In the genomic region with DNA sequence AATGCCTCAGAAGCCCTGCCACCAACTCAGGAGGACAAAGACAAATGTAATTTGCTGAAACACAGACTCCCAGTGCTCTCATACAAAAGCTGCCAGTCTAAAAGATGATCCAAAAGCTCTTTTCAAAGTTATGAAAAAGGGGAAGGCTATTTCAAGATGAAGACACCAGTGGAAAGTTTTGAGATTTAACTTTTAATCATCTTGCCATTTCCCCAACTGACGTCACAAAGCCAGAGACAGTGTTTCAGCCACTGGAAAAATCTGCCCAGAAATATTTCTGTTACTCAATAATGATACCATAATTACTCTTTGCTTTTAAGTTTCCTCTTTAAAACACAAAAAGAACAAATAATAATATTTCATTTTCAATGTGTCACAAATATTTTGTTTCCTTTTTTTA, we compare ENCODE assay signal across 17 cellular contexts. TPM values are rescaled to one million over a fixed set of nuclear protein-coding genes. Genes with fewer than 3 reads are reported as not detected.
DNase-seq lines count a peak whose midpoint lies in the region; ATAC-seq, FAIRE-seq and TF ChIP-seq lines count a peak whose summit lies in the region.
"Had no signal": no experiment of that assay in that cellular context is flagged by ENCODE, and none has a peak within 500 bp of the region (broad histone marks: within the 10 kb centered on the region; RNA-seq: fewer than 3 reads in every experiment).

No MANE protein-coding gene starts in this region.

- WGBS in thyroid gland, 2 donors, result 58 to 76% methylated on average over 1 of the region's 1 CpG

- intact Hi-C loops in left lung (cut with DNase I) (no loop called here), thyroid gland (cut with DNase I) (no loop called here)

- H3K4me1 ChIP-seq in left lung, result peaks cover 55 to 96% of the 10 kb centered on the region in 2 donors
- peaks cover 41 to 74% of the 10 kb centered on the region in 2 donors for H3K4me1 ChIP-seq in thyroid gland

- DNase-seq in activated T-cell treated with anti-CD3 and anti-CD28 coated beads, Interleukin-2, amount 50 U/mL, for 24 hours, result no peak
- DNase-seq in activated T-cell treated with anti-CD3 and anti-CD28 coated beads, Interleukin-2, amount 50 U/mL, for 1 hour, result no peak
- DNase-seq in left lung (no peak), thyroid gland (no peak), RCC 7860 (ENCODE audit: low spot score) (no peak), type B pancreatic cell (ENCODE audit: extremely low spot score, unreplicated experiment) (no peak), putamen (ENCODE audit: low spot score) (no peak)
- DNase-seq: DMS79 treated with DMSO at 0.1 percent for 48 hours, foreskin melanocyte, MG63, NCI-H446 treated with DMSO at 0.1 percent for 48 hours, SHP77 treated with DMSO at 0.1 percent for 48 hours had no signal

- no peak for TF ChIP-seq POLR2A in thyroid gland (IDR thresholded peaks at IDR 0.05)

- peak; percentile 21 for ATAC-seq in activated T-helper 17 cell treated with anti-CD3 and anti-CD28 coated beads, Interleukin-2, amount 50 U/mL, for 72 hours (replicated peaks)
- no peak for ATAC-seq in left lung
- ATAC-seq: WTC11 had no signal

- H3K36me3 Mint-ChIP-seq in activated T-cell treated with anti-CD3 and anti-CD28 coated beads, Interleukin-2, amount 50 U/mL, for 24 hours (ENCODE audit: low read depth), result peaks cover 8% of the 10 kb centered on the region
- H3K36me3 Mint-ChIP-seq in activated T-helper 17 cell treated with anti-CD3 and anti-CD28 coated beads, Interleukin-2, amount 50 U/mL, for 72 hours (ENCODE audit: low read depth), result no peaks in the 10 kb centered on the region
- H3K36me3 Mint-ChIP-seq in type B pancreatic cell, result no peaks in the 10 kb centered on the region

- H3K4me1 Mint-ChIP-seq in activated T-cell treated with anti-CD3 and anti-CD28 coated beads, Interleukin-2, amount 50 U/mL, for 24 hours (ENCODE audit: low read depth), result peaks cover 23% of the 10 kb centered on the region
- H3K4me1 Mint-ChIP-seq in activated T-helper 17 cell treated with anti-CD3 and anti-CD28 coated beads, Interleukin-2, amount 50 U/mL, for 72 hours, result peaks cover 4% of the 10 kb centered on the region
- H3K4me1 Mint-ChIP-seq in type B pancreatic cell (ENCODE audit: unreplicated experiment), result peaks cover 19% of the 10 kb centered on the region

- H3K4me3 Mint-ChIP-seq in activated T-cell treated with anti-CD3 and anti-CD28 coated beads, Interleukin-2, amount 50 U/mL, for 24 hours, result no peak overlapping the region
- H3K4me3 Mint-ChIP-seq in activated T-helper 17 cell treated with anti-CD3 and anti-CD28 coated beads, Interleukin-2, amount 50 U/mL, for 72 hours, result no peak overlapping the region
- H3K4me3 Mint-ChIP-seq in type B pancreatic cell, result no peak overlapping the region
- H3K4me3 Mint-ChIP-seq: activated T-helper 1 cell treated with anti-CD3 and anti-CD28 coated beads, Interleukin-12 subunit alpha, Interleukin-12 subunit beta, Interleukin-2, Interleukin-4 antibody, amounts not matched to agents 30 ng/mL and 10 ng/mL and 1 ng/mL, durations not matched to agents 14 hours and 24 hours and 36 hours; WTC11 had no signal

- TF ChIP-seq CTCF in left lung (IDR thresholded peaks at IDR 0.05), result no peak
- TF ChIP-seq CTCF in thyroid gland (IDR thresholded peaks at IDR 0.05), result no peak
- no peak for TF ChIP-seq CTCF in type B pancreatic cell (conservative IDR thresholded peaks at IDR 0.05)

- no peaks in the 10 kb centered on the region for H3K27me3 ChIP-seq in left lung
- no peaks in the 10 kb centered on the region for H3K27me3 ChIP-seq in thyroid gland
- H3K27me3 ChIP-seq: cardiac muscle cell, MG63 had no signal

- H3K27ac ChIP-seq in left lung (peak overlapping the region; percentile 87 to 92), thyroid gland (peak overlapping the region in 2 of 3 donors; percentile 72 to 80)
- H3K27ac ChIP-seq: cardiac muscle cell had no signal

- no peak for FAIRE-seq in RCC 7860 (lab: Jason Lieb, UNC)
- FAIRE-seq: A204.1 had no signal

- no peaks in the 10 kb centered on the region for H3K9me3 ChIP-seq in left lung
- H3K9me3 ChIP-seq in thyroid gland, result no peaks in the 10 kb centered on the region
- H3K9me3 ChIP-seq: MG63 had no signal

- peak overlapping the region; percentile 45 for H3K27ac Mint-ChIP-seq in activated T-cell treated with anti-CD3 and anti-CD28 coated beads, Interleukin-2, amount 50 U/mL, for 24 hours
- peak overlapping the region; percentile 19 for H3K27ac Mint-ChIP-seq in activated T-helper 17 cell treated with anti-CD3 and anti-CD28 coated beads, Interleukin-2, amount 50 U/mL, for 72 hours
- no peak overlapping the region for H3K27ac Mint-ChIP-seq in type B pancreatic cell
- H3K27ac Mint-ChIP-seq: activated T-helper 1 cell treated with anti-CD3 and anti-CD28 coated beads, Interleukin-12 subunit alpha, Interleukin-12 subunit beta, Interleukin-2, Interleukin-4 antibody, amounts not matched to agents 30 ng/mL and 10 ng/mL and 1 ng/mL, durations not matched to agents 14 hours and 24 hours and 36 hours; WTC11 had no signal

- H3K9me3 Mint-ChIP-seq in activated T-cell treated with anti-CD3 and anti-CD28 coated beads, Interleukin-2, amount 50 U/mL, for 24 hours, result no peaks in the 10 kb centered on the region
- H3K9me3 Mint-ChIP-seq in activated T-helper 17 cell treated with anti-CD3 and anti-CD28 coated beads, Interleukin-2, amount 50 U/mL, for 72 hours, result no peaks in the 10 kb centered on the region
- H3K9me3 Mint-ChIP-seq in type B pancreatic cell, result no peaks in the 10 kb centered on the region
- H3K9me3 Mint-ChIP-seq: activated T-helper 1 cell treated with anti-CD3 and anti-CD28 coated beads, Interleukin-12 subunit alpha, Interleukin-12 subunit beta, Interleukin-2, Interleukin-4 antibody, amounts not matched to agents 30 ng/mL and 10 ng/mL and 1 ng/mL, durations not matched to agents 14 hours and 24 hours and 36 hours; WTC11 had no signal

- H3K27me3 Mint-ChIP-seq in activated T-cell treated with anti-CD3 and anti-CD28 coated beads, Interleukin-2, amount 50 U/mL, for 24 hours, result no peaks in the 10 kb centered on the region
- no peaks in the 10 kb centered on the region for H3K27me3 Mint-ChIP-seq in activated T-helper 17 cell treated with anti-CD3 and anti-CD28 coated beads, Interleukin-2, amount 50 U/mL, for 72 hours
- peaks cover 6% of the 10 kb centered on the region for H3K27me3 Mint-ChIP-seq in type B pancreatic cell

- no peak overlapping the region for H3K4me3 ChIP-seq in left lung
- no peak overlapping the region for H3K4me3 ChIP-seq in thyroid gland (replicated peaks in 1 of 3)
- H3K4me3 ChIP-seq: cardiac muscle cell, MG63 had no signal

- peaks cover 0 to 24% of the 10 kb centered on the region in 2 donors for H3K36me3 ChIP-seq in left lung
- no peaks in the 10 kb centered on the region for H3K36me3 ChIP-seq in thyroid gland
- H3K36me3 ChIP-seq: cardiac muscle cell had no signal

RNA-seq across cellular contexts. Expression of a gene that starts 20.9 kb away (rescaled TPM):
- 10 to 100 TPM in 1 of 2 donors, 1 to 10 TPM in 1; 10.0 to 18.7 TPM for total RNA-seq in activated T-helper 17 cell treated with anti-CD3 and anti-CD28 coated beads, Interleukin-2, amount 50 U/mL, for 72 hours
- total RNA-seq in left lung, result 100 to 1,000 TPM; 173 to 354 TPM
- total RNA-seq in thyroid gland, result 100 to 1,000 TPM in 1 of 4 donors, 10 to 100 TPM in 3; 45.6 to 115 (median 51.1) TPM
- total RNA-seq in type B pancreatic cell (ENCODE audit: low replicate concordance), result 0.86 and 1.6 TPM in 2 replicates

RNA-seq across cellular contexts. Expression of a gene that starts 30.9 kb away (rescaled TPM):
- 10 to 100 TPM; 56.7 to 95.6 TPM for total RNA-seq in activated T-helper 17 cell treated with anti-CD3 and anti-CD28 coated beads, Interleukin-2, amount 50 U/mL, for 72 hours
- total RNA-seq in left lung (10 to 100 TPM; 59.3 to 97.4 TPM), thyroid gland (10 to 100 TPM; 58.5 to 78.0 (median 62.1) TPM), type B pancreatic cell (ENCODE audit: low replicate concordance) (18.7 and 42.4 TPM in 2 replicates)

RNA-seq across cellular contexts. Expression of a gene that starts 43.9 kb away (rescaled TPM):
- total RNA-seq in activated T-helper 17 cell treated with anti-CD3 and anti-CD28 coated beads, Interleukin-2, amount 50 U/mL, for 72 hours, result 10 to 100 TPM; 23.2 to 79.0 TPM
- 100 to 1,000 TPM; 111 to 264 TPM for total RNA-seq in left lung
- 10 to 100 TPM; 56.3 to 98.9 (median 86.3) TPM for total RNA-seq in thyroid gland
- total RNA-seq in type B pancreatic cell (ENCODE audit: low replicate concordance), result 35.2 and 59.8 TPM in 2 replicates

RNA-seq across cellular contexts. Expression of a gene that starts 47.7 kb away (rescaled TPM):
- 10 to 100 TPM; 82.8 to 94.2 TPM for total RNA-seq in activated T-helper 17 cell treated with anti-CD3 and anti-CD28 coated beads, Interleukin-2, amount 50 U/mL, for 72 hours
- 10 to 100 TPM; 78.8 to 83.4 TPM for total RNA-seq in left lung
- total RNA-seq in thyroid gland, result 10 to 100 TPM; 47.5 to 85.2 (median 78.3) TPM
- 65.8 and 77.3 TPM in 2 replicates for total RNA-seq in type B pancreatic cell (ENCODE audit: low replicate concordance)

RNA-seq across cellular contexts. Expression of a gene that starts 55.1 kb away (rescaled TPM):
- 10 to 100 TPM; 27.6 to 46.8 TPM for total RNA-seq in activated T-helper 17 cell treated with anti-CD3 and anti-CD28 coated beads, Interleukin-2, amount 50 U/mL, for 72 hours
- 10 to 100 TPM; 21.7 to 41.9 TPM for total RNA-seq in left lung
- total RNA-seq in thyroid gland, result 10 to 100 TPM; 10.0 to 24.9 (median 18.2) TPM
- 1.6 and 7.1 TPM in 2 replicates for total RNA-seq in type B pancreatic cell (ENCODE audit: low replicate concordance)
